In genomic region chr4:25446611-25447010, GRCh38 we compare ENCODE assay signal across 17 cellular contexts.
"Had no signal": no experiment of that assay in that cellular context is flagged by ENCODE, and none has a peak within 500 bp of the region (broad histone marks: within the 10 kb centered on the region; RNA-seq: fewer than 3 reads in every experiment).

No MANE protein-coding gene starts in this region.

- DNase-seq: activated CD4-positive, alpha-beta T cell treated with anti-CD3 and anti-CD28 coated beads, Interleukin-2, amount 50 U/mL, for 48 hours; activated naive CD4-positive, alpha-beta T cell treated with anti-CD3 and anti-CD28 coated beads for 36 hours; activated naive CD8-positive, alpha-beta T cell treated with anti-CD3 and anti-CD28 coated beads, Interleukin-2, amount 50 U/mL, for 24 hours; activated T-cell treated with anti-CD3 and anti-CD28 coated beads, Interleukin-2, amount 50 U/mL, for 1 hour; effector memory CD4-positive, alpha-beta T cell; foreskin keratinocyte; midbrain; right cardiac atrium; stimulated activated CD4-positive, alpha-beta T cell treated with anti-CD3 and anti-CD28 coated beads, Interleukin-15, amount 100 ng/mL, for 24 hours; stimulated activated CD4-positive, alpha-beta T cell treated with anti-CD3 and anti-CD28 coated beads, Interleukin-4, amount 100 ng/mL, for 24 hours; stimulated activated CD8-positive, alpha-beta memory T cell treated with anti-CD3 and anti-CD28 coated beads, Interleukin-4, amount 100 ng/mL, for 48 hours; stimulated activated naive CD4-positive, alpha-beta T cell treated with Interleukin-2 at 50 U/mL for 16 hours; substantia nigra; T-helper 9 cell; transverse colon had no signal

- H3K9me3 ChIP-seq: prostate gland, transverse colon had no signal

- H3K4me1 ChIP-seq: prostate gland, transverse colon had no signal

- H3K27ac ChIP-seq: foreskin keratinocyte, prostate gland, skin epidermis, transverse colon had no signal

- H3K27me3 ChIP-seq: foreskin keratinocyte, transverse colon had no signal

- ATAC-seq: activated naive CD8-positive, alpha-beta T cell treated with anti-CD3 and anti-CD28 coated beads, Interleukin-2, amount 50 U/mL, for 24 hours; foreskin keratinocyte; right cardiac atrium had no signal

- H3K4me3 ChIP-seq: prostate gland, skin epidermis, transverse colon had no signal

- H3K36me3 ChIP-seq: prostate gland, transverse colon had no signal
